ENCODE assay signal across 13 cellular contexts in the genomic region with DNA sequence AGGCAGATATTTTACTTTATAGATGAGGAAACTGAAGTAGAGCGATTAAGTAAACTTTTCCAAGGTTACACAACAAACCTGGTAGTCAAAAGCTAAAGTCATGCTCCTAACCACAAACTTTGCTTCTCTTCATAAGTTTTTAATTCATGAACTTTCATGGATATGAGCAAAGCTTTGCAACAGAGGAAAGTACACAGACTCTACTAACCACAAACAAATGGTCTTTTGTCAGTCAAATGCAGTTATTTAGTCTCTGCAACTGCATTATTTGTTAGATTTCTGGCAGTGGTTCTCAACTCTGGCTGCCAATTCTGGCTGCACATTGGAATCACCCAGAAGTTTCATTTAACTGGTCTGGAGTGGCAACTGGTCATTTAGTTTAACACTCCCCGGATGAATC.
A peak's percentile ranks its signal among the peaks of the same experiment; 100 is the strongest.
DNase-seq lines count a peak whose midpoint lies in the region; ATAC-seq, FAIRE-seq and TF ChIP-seq lines count a peak whose summit lies in the region.
"Had no signal": no experiment of that assay in that cellular context is flagged by ENCODE, and none has a peak within 500 bp of the region (broad histone marks: within the 10 kb centered on the region; RNA-seq: fewer than 3 reads in every experiment).

No MANE protein-coding gene starts in this region.

- peak overlapping the region; percentile 64 for H3K27ac Mint-ChIP-seq in WTC11
- H3K27ac Mint-ChIP-seq: CD8-positive, alpha-beta T cell had no signal

- H3K4me1 Mint-ChIP-seq in WTC11: peaks cover 44% of the 10 kb centered on the region

- peak; percentile 36; the same call in 1 of the 2 replicates for ATAC-seq in WTC11
- ATAC-seq in GM19467 (IDR thresholded peaks at IDR 0.05; ENCODE audit: unreplicated experiment): no peak
- ATAC-seq: activated T-cell treated with anti-CD3 and anti-CD28 coated beads, Interleukin-2, amount 50 U/mL, for 4 hours; CD8-positive, alpha-beta T cell had no signal

- TF ChIP-seq POLR2A in erythroblast (IDR thresholded peaks at IDR 0.05; ENCODE audit: low read length): no peak

- H4K20me1 ChIP-seq in hepatocyte (ENCODE audit: insufficient read depth, poor library complexity, severe bottlenecking): peaks cover 4% of the 10 kb centered on the region

- no peaks in the 10 kb centered on the region for H3K36me3 Mint-ChIP-seq in WTC11

- no peak for TF ChIP-seq CTCF in HL-60 (IDR thresholded peaks at IDR 0.05; ENCODE audit: insufficient read depth, low read length)
- TF ChIP-seq CTCF in WTC11 (IDR thresholded peaks at IDR 0.05): no peak
- no peak for TF ChIP-seq CTCF in hepatocyte (IDR thresholded peaks at IDR 0.05; ENCODE audit: poor library complexity)
- TF ChIP-seq CTCF in D721Med (IDR thresholded peaks at IDR 0.05; ENCODE audit: insufficient read depth, missing control alignments): no peak

- H3K9me3 ChIP-seq in hepatocyte (ENCODE audit: low read depth): no peaks in the 10 kb centered on the region

- no peak for FAIRE-seq in D721Med (lab: Jason Lieb, UNC)

- peak overlapping the region; percentile 26 for H3K4me2 ChIP-seq in hepatocyte

- H3K4me3 ChIP-seq in HL-60 (replicated peaks; ENCODE audit: insufficient read depth, low read length) (no peak overlapping the region), hepatocyte (no peak overlapping the region)
- H3K4me3 ChIP-seq: skin epidermis had no signal

- H3K27ac ChIP-seq in HL-60 (replicated peaks): peak overlapping the region; percentile 63
- peak overlapping the region; percentile 22 for H3K27ac ChIP-seq in hepatocyte
- H3K27ac ChIP-seq: skin epidermis had no signal

- POLR2A ChIA-PET in WTC11 (lab: Charles Lee): interaction anchor here (2.1 kb wide), 1 partner anchor 9 kb away, joined by 8 read pairs; a partner anchor contains a TSS

- CTCF ChIA-PET in WTC11 (lab: Charles Lee): interaction anchor here (0.7 to 1.2 kb wide), 3 partner anchors 9 to 1201 kb away, joined by 3 to 4 read pairs (median 3); a partner anchor contains a TSS

- DNase-seq in AG08395 (ENCODE audit: low spot score) (peak; percentile 84), HL-60 (ENCODE audit: low read depth in 1 of 2, low spot score in 1 of 2) (peak; percentile 58 to 60), WTC11 (ENCODE audit: low spot score) (no peak), hepatocyte (ENCODE audit: low spot score) (no peak), erythroblast (lab: John Stamatoyannopoulos, UW) (no peak), D721Med (ENCODE audit: insufficient read length, low spot score) (no peak), GOT3 (lab: John Stamatoyannopoulos, UW) (no peak)
- DNase-seq: activated T-cell treated with anti-CD3 and anti-CD28 coated beads, Interleukin-2, amount 50 U/mL, for 4 hours; CD8-positive, alpha-beta T cell; effector CD8-positive, alpha-beta T cell; stimulated activated naive CD4-positive, alpha-beta T cell had no signal

- H3K4me1 ChIP-seq in hepatocyte (ENCODE audit: insufficient read depth): peaks cover 15% of the 10 kb centered on the region

- H3K79me2 ChIP-seq in hepatocyte: peaks cover 95% of the 10 kb centered on the region

- H2AFZ ChIP-seq in hepatocyte: no peak overlapping the region

- no peaks in the 10 kb centered on the region for H3K9me2 ChIP-seq in hepatocyte (replicated peaks; ENCODE audit: insufficient read depth)

- H3K36me3 ChIP-seq in hepatocyte (replicated peaks; ENCODE audit: insufficient read depth, low read depth): no peaks in the 10 kb centered on the region

- WGBS in hepatocyte (ENCODE audit: low lambda C conversion rate, missing lambda C conversion rate): 41% methylated on average over 2 of the region's 2 CpGs

- H3K4me3 Mint-ChIP-seq in WTC11: peak overlapping the region; percentile 37
- H3K4me3 Mint-ChIP-seq: activated T-cell treated with anti-CD3 and anti-CD28 coated beads, Interleukin-2, amount 50 U/mL, for 4 hours; CD8-positive, alpha-beta T cell had no signal

- H3K27me3 ChIP-seq in HL-60 (ENCODE audit: insufficient read depth, poor library complexity, severe bottlenecking) (no peaks in the 10 kb centered on the region), hepatocyte (no peaks in the 10 kb centered on the region)

- H3K9me3 Mint-ChIP-seq in WTC11: no peaks in the 10 kb centered on the region
- H3K9me3 Mint-ChIP-seq: activated T-cell treated with anti-CD3 and anti-CD28 coated beads, Interleukin-2, amount 50 U/mL, for 4 hours; CD8-positive, alpha-beta T cell had no signal

- no peaks in the 10 kb centered on the region for H3K27me3 Mint-ChIP-seq in WTC11 (ENCODE audit: low read depth)

TF ChIP-seq in WTC11, 78 proteins besides CTCF, POLR2A, EP300 and RAD21 (continues in another document):
- TF ChIP-seq IRF2 (CRISPR knock-in tag; IDR thresholded peaks at IDR 0.05; ENCODE audit: borderline replicate concordance, low read depth) (no peak), ZNF532 (CRISPR knock-in tag; IDR thresholded peaks at IDR 0.05; ENCODE audit: borderline replicate concordance) (no peak), ZNF416 (CRISPR knock-in tag; IDR thresholded peaks at IDR 0.05) (no peak), PRRX2 (CRISPR knock-in tag; IDR thresholded peaks at IDR 0.05) (no peak), HMGA2 (CRISPR knock-in tag; IDR thresholded peaks at IDR 0.05) (no peak), ZNF423 (CRISPR knock-in tag; IDR thresholded peaks at IDR 0.05) (no peak), ZNF512 (CRISPR knock-in tag; IDR thresholded peaks at IDR 0.05; ENCODE audit: borderline replicate concordance) (no peak)
- TF ChIP-seq, protein P1, sequence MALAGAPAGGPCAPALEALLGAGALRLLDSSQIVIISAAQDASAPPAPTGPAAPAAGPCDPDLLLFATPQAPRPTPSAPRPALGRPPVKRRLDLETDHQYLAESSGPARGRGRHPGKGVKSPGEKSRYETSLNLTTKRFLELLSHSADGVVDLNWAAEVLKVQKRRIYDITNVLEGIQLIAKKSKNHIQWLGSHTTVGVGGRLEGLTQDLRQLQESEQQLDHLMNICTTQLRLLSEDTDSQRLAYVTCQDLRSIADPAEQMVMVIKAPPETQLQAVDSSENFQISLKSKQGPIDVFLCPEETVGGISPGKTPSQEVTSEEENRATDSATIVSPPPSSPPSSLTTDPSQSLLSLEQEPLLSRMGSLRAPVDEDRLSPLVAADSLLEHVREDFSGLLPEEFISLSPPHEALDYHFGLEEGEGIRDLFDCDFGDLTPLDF (CRISPR knock-in tag; IDR thresholded peaks at IDR 0.05): no peak
- TF ChIP-seq, protein P2, sequence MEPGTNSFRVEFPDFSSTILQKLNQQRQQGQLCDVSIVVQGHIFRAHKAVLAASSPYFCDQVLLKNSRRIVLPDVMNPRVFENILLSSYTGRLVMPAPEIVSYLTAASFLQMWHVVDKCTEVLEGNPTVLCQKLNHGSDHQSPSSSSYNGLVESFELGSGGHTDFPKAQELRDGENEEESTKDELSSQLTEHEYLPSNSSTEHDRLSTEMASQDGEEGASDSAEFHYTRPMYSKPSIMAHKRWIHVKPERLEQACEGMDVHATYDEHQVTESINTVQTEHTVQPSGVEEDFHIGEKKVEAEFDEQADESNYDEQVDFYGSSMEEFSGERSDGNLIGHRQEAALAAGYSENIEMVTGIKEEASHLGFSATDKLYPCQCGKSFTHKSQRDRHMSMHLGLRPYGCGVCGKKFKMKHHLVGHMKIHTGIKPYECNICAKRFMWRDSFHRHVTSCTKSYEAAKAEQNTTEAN (CRISPR knock-in tag; IDR thresholded peaks at IDR 0.05): no peak
- TF ChIP-seq, protein P3, sequence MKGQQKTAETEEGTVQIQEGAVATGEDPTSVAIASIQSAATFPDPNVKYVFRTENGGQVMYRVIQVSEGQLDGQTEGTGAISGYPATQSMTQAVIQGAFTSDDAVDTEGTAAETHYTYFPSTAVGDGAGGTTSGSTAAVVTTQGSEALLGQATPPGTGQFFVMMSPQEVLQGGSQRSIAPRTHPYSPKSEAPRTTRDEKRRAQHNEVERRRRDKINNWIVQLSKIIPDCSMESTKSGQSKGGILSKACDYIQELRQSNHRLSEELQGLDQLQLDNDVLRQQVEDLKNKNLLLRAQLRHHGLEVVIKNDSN (CRISPR knock-in tag; IDR thresholded peaks at IDR 0.05): no peak

Comparison
In these comparisons a context has a peak if more than half of its experiments do, and no peak if none do; other contexts are left out.
1. DNase-seq: peak in AG08395 (single experiment) and HL-60 (2 of 2); none in WTC11 (single experiment), hepatocyte (single experiment), erythroblast (0 of 2), D721Med (single experiment) and GOT3 (single experiment).